ENCODE assay signal across 15 cellular contexts in genomic region chr17:2343421-2343820, GRCh38. TPM values are rescaled to one million over a fixed set of nuclear protein-coding genes. Genes with fewer than 3 reads are reported as not detected.
DNase-seq lines count a peak whose midpoint lies in the region; ATAC-seq and TF ChIP-seq lines count a peak whose summit lies in the region.
"Had no signal": no experiment of that assay in that cellular context is flagged by ENCODE, and none has a peak within 500 bp of the region (broad histone marks: within the 10 kb centered on the region; RNA-seq: fewer than 3 reads in every experiment).

No MANE protein-coding gene starts in this region.

- CTCF ChIA-PET in CD4-positive, alpha-beta T cell (lab: Charles Lee): no interaction called here

- peaks cover 23% of the 10 kb centered on the region for H4K20me1 ChIP-seq in osteoblast (ENCODE audit: insufficient read depth, low read length)

- POLR2A ChIA-PET in CD4-positive, alpha-beta T cell (lab: Charles Lee): no interaction called here

- no peak overlapping the region for H3K4me3 ChIP-seq in osteoblast (ENCODE audit: insufficient read depth, low read length)
- H3K4me3 ChIP-seq in spleen: no peak overlapping the region
- H3K4me3 ChIP-seq: lung, stomach had no signal

- H2AFZ ChIP-seq in osteoblast (ENCODE audit: low read length): no peak overlapping the region

- no peaks in the 10 kb centered on the region for H3K27me3 ChIP-seq in CD4-positive, alpha-beta T cell (ENCODE audit: control insufficient read depth, insufficient read depth, low read length)
- no peaks in the 10 kb centered on the region for H3K27me3 ChIP-seq in osteoblast (ENCODE audit: insufficient read depth, low read length)
- no peaks in the 10 kb centered on the region for H3K27me3 ChIP-seq in spleen (replicated peaks in 1 of 7)
- H3K27me3 ChIP-seq: BE2C, stomach had no signal

- no peaks in the 10 kb centered on the region for H3K9me3 Mint-ChIP-seq in CD4-positive, alpha-beta T cell
- no peaks in the 10 kb centered on the region for H3K9me3 Mint-ChIP-seq in activated T-cell treated with anti-CD3 and anti-CD28 coated beads, Interleukin-2, amount 50 U/mL, for 24 hours

- TF ChIP-seq CTCF in CD4-positive, alpha-beta T cell (IDR thresholded peaks at IDR 0.05): no peak
- no peak for TF ChIP-seq CTCF in osteoblast (IDR thresholded peaks at IDR 0.05; ENCODE audit: extremely low read depth, low read depth, low read length)
- no peak for TF ChIP-seq CTCF in spleen (IDR thresholded peaks at IDR 0.05 in 8 of 11, conservative IDR thresholded peaks at IDR 0.05 in 3 of 11)

- intact Hi-C loops in CD4-positive, alpha-beta T cell (cut with DNase I, micrococcal nuclease): no loop called here
- intact Hi-C loops in spleen (cut with DNase I; ENCODE audit: low total_unique reads): no loop called here

- H3K27me3 Mint-ChIP-seq in CD4-positive, alpha-beta T cell: no peaks in the 10 kb centered on the region
- no peaks in the 10 kb centered on the region for H3K27me3 Mint-ChIP-seq in activated T-cell treated with anti-CD3 and anti-CD28 coated beads, Interleukin-2, amount 50 U/mL, for 24 hours

- peaks cover 38% of the 10 kb centered on the region for H3K36me3 Mint-ChIP-seq in CD4-positive, alpha-beta T cell (ENCODE audit: low read depth)
- H3K36me3 Mint-ChIP-seq in activated T-cell treated with anti-CD3 and anti-CD28 coated beads, Interleukin-2, amount 50 U/mL, for 24 hours (ENCODE audit: low read depth): peaks cover 45% of the 10 kb centered on the region

- TF ChIP-seq POLR2A in spleen (IDR thresholded peaks at IDR 0.05): no peak

- no peak overlapping the region for H3K27ac ChIP-seq in CD4-positive, alpha-beta T cell (ENCODE audit: low read depth, low read length)
- H3K27ac ChIP-seq in osteoblast (ENCODE audit: low read depth, low read length): no peak overlapping the region
- H3K27ac ChIP-seq in spleen: no peak overlapping the region
- H3K27ac ChIP-seq: KMS-11, stomach had no signal

- no peak overlapping the region for H3K27ac Mint-ChIP-seq in CD4-positive, alpha-beta T cell
- peak overlapping the region; percentile 70 for H3K27ac Mint-ChIP-seq in activated T-cell treated with anti-CD3 and anti-CD28 coated beads, Interleukin-2, amount 50 U/mL, for 24 hours

- peak in 2 of 10 experiments; percentile 12 to 24 for DNase-seq in CD4-positive, alpha-beta T cell
- DNase-seq in M059J (ENCODE audit: low read depth) (peak; percentile 38), osteoblast (ENCODE audit: insufficient read length, low spot score, missing footprints) (peak; percentile 41), NCI-H1417 treated with DMSO at 0.1 percent for 48 hours (lab: John Stamatoyannopoulos, UW) (no peak), NCI-H2227 treated with DMSO at 0.1 percent for 48 hours (lab: John Stamatoyannopoulos, UW) (no peak), spleen (no peak)
- DNase-seq in activated T-cell treated with anti-CD3 and anti-CD28 coated beads, Interleukin-2, amount 50 U/mL, for 24 hours: peak; percentile 47
- DNase-seq: amygdala; BE2C; NCI-H1694 treated with DMSO at 0.1 percent for 48 hours; NK-92 treated with Interleukin-12 subunit alpha and Interleukin-12 subunit beta, amount 100 ng/mL, for 24 hours; stomach had no signal

- H3K4me3 Mint-ChIP-seq in CD4-positive, alpha-beta T cell: no peak overlapping the region
- no peak overlapping the region for H3K4me3 Mint-ChIP-seq in activated T-cell treated with anti-CD3 and anti-CD28 coated beads, Interleukin-2, amount 50 U/mL, for 24 hours

- peaks cover 10% of the 10 kb centered on the region for H3K36me3 ChIP-seq in osteoblast (ENCODE audit: insufficient read depth, low read length)
- peaks cover 0 to 64% (median 2%) of the 10 kb centered on the region in 6 donors for H3K36me3 ChIP-seq in spleen
- H3K36me3 ChIP-seq: BE2C had no signal

- no peak overlapping the region for H3K4me2 ChIP-seq in osteoblast (ENCODE audit: insufficient read depth, low read length)
- H3K4me2 ChIP-seq: KMS-11 had no signal

- H3K79me2 ChIP-seq in osteoblast (ENCODE audit: insufficient read depth, low read length): peaks cover 5% of the 10 kb centered on the region

- H3K4me1 ChIP-seq in osteoblast (ENCODE audit: insufficient read depth, low read length) (peaks cover 12% of the 10 kb centered on the region), spleen (peaks cover 0 to 19% (median 2%) of the 10 kb centered on the region in 6 donors)

- peaks cover 13% of the 10 kb centered on the region for H3K4me1 Mint-ChIP-seq in CD4-positive, alpha-beta T cell (ENCODE audit: low read depth)
- peaks cover 24% of the 10 kb centered on the region for H3K4me1 Mint-ChIP-seq in activated T-cell treated with anti-CD3 and anti-CD28 coated beads, Interleukin-2, amount 50 U/mL, for 24 hours (ENCODE audit: low read depth)

- no peaks in the 10 kb centered on the region for H3K9me3 ChIP-seq in CD4-positive, alpha-beta T cell (ENCODE audit: control insufficient read depth, low read length)
- H3K9me3 ChIP-seq in osteoblast (ENCODE audit: low read depth, low read length): no peaks in the 10 kb centered on the region
- H3K9me3 ChIP-seq in spleen: no peaks in the 10 kb centered on the region
- H3K9me3 ChIP-seq: BE2C, stomach had no signal

- 70 to 78% (median 74%) methylated on average over 5 of the region's 5 CpGs for WGBS in spleen, 5 donors

- ATAC-seq in CD4-positive, alpha-beta T cell (ENCODE audit: poor library complexity): peak; percentile 50
- no peak for ATAC-seq in HG02588 (IDR thresholded peaks at IDR 0.05; ENCODE audit: unreplicated experiment)

RNA-seq across cellular contexts. Expression of gene SGSM2, which starts 6.1 kb away (rescaled TPM):
- total RNA-seq in CD4-positive, alpha-beta T cell: 100 to 1,000 TPM; 147 to 154 TPM
- total RNA-seq in M059J (2014; rRNA removed; shearing (Covaris generic)): 13.9 and 23.0 TPM in 2 replicates
- total RNA-seq in osteoblast (35.4 and 37.3 TPM in 2 replicates), spleen (10 to 100 TPM; 53.6 to 90.4 (median 68.8) TPM)
- 10 to 100 TPM; 30.7 to 83.8 (median 70.8) TPM for polyA plus RNA-seq in spleen

RNA-seq across cellular contexts. Expression of gene TSR1, which starts 7.2 kb away (rescaled TPM):
- 10 to 100 TPM; 29.6 to 31.9 TPM for total RNA-seq in CD4-positive, alpha-beta T cell
- total RNA-seq in M059J (2014; rRNA removed; shearing (Covaris generic)): 50.8 and 66.1 TPM in 2 replicates
- 37.7 and 42.0 TPM in 2 replicates for total RNA-seq in osteoblast
- total RNA-seq in spleen: 10 to 100 TPM; 17.7 to 30.4 (median 26.1) TPM
- 10 to 100 TPM in 1 of 3 donors, 1 to 10 TPM in 2; 8.2 to 12.7 (median 9.2) TPM for polyA plus RNA-seq in spleen

RNA-seq across cellular contexts. Expression of gene SRR, which starts 39.7 kb away (rescaled TPM):
- total RNA-seq in CD4-positive, alpha-beta T cell: 1 to 10 TPM; 2.5 to 2.8 TPM
- total RNA-seq in M059J (2014; rRNA removed; shearing (Covaris generic)): 16.4 and 27.2 TPM in 2 replicates
- 20.6 and 22.4 TPM in 2 replicates for total RNA-seq in osteoblast
- 10 to 100 TPM in 2 of 7 donors, 1 to 10 TPM in 5; 4.0 to 16.2 (median 8.3) TPM for total RNA-seq in spleen
- 1 to 10 TPM; 3.5 to 5.7 (median 4.5) TPM for polyA plus RNA-seq in spleen

RNA-seq across cellular contexts. Expression of gene SMG6, which starts 39.8 kb away (rescaled TPM):
- total RNA-seq in CD4-positive, alpha-beta T cell: 10 to 100 TPM; 39.3 to 39.7 TPM
- 18.9 and 36.8 TPM in 2 replicates for total RNA-seq in M059J (2014; rRNA removed; shearing (Covaris generic))
- total RNA-seq in osteoblast (35.9 and 42.7 TPM in 2 replicates), spleen (10 to 100 TPM; 20.1 to 44.2 (median 34.1) TPM)
- 10 to 100 TPM in 2 of 3 donors, 1 to 10 TPM in 1; 9.7 to 14.3 (median 12.1) TPM for polyA plus RNA-seq in spleen

RNA-seq across cellular contexts. Expression of gene MNT, which starts 57.4 kb away (rescaled TPM):
- total RNA-seq in CD4-positive, alpha-beta T cell: 100 to 1,000 TPM; 111 to 118 TPM
- 1.5 and 3.2 TPM in 2 replicates for total RNA-seq in M059J (2014; rRNA removed; shearing (Covaris generic))
- total RNA-seq in osteoblast: 12.3 and 14.1 TPM in 2 replicates
- total RNA-seq in spleen: 10 to 100 TPM; 18.9 to 38.5 (median 28.8) TPM
- 10 to 100 TPM in 1 of 3 donors, 1 to 10 TPM in 2; 2.8 to 11.1 (median 2.8) TPM for polyA plus RNA-seq in spleen

Comparison
In these comparisons a context has a peak if more than half of its experiments do, and no peak if none do; other contexts are left out.
1. DNase-seq: peak in M059J (single experiment), activated T-cell treated with anti-CD3 and anti-CD28 coated beads, Interleukin-2, amount 50 U/mL, for 24 hours (single experiment) and osteoblast (single experiment); none in NCI-H1417 treated with DMSO at 0.1 percent for 48 hours (single experiment), NCI-H2227 treated with DMSO at 0.1 percent for 48 hours (single experiment) and spleen (single experiment).